1 cellular context compared by ENCODE assay signal in genomic region chr22:19577422-19577966, GRCh38.
TF ChIP-seq lines count a peak whose summit lies in the region.

No MANE protein-coding gene starts in this region.

TF ChIP-seq in GM23338, 12 proteins besides CTCF, POLR2A, EP300 and RAD21 (continued from another document):
- TF ChIP-seq ZNF462 (CRISPR knock-in tag; IDR thresholded peaks at IDR 0.05) (no peak), NANOG (IDR thresholded peaks at IDR 0.05; ENCODE audit: borderline replicate concordance) (no peak), EZH2phosphoT487 (IDR thresholded peaks at IDR 0.05; ENCODE audit: unreplicated experiment) (no peak), JUNB (IDR thresholded peaks at IDR 0.05; ENCODE audit: unreplicated experiment) (no peak), ZNF331 (CRISPR knock-in tag; IDR thresholded peaks at IDR 0.05; ENCODE audit: low read depth) (no peak), CREB1 (CRISPR knock-in tag; IDR thresholded peaks at IDR 0.05; ENCODE audit: low read depth) (no peak), ZNF114 (CRISPR knock-in tag; IDR thresholded peaks at IDR 0.05) (no peak), EZH2 (IDR thresholded peaks at IDR 0.05; ENCODE audit: low read depth, unreplicated experiment) (no peak)
- TF ChIP-seq, protein P1, sequence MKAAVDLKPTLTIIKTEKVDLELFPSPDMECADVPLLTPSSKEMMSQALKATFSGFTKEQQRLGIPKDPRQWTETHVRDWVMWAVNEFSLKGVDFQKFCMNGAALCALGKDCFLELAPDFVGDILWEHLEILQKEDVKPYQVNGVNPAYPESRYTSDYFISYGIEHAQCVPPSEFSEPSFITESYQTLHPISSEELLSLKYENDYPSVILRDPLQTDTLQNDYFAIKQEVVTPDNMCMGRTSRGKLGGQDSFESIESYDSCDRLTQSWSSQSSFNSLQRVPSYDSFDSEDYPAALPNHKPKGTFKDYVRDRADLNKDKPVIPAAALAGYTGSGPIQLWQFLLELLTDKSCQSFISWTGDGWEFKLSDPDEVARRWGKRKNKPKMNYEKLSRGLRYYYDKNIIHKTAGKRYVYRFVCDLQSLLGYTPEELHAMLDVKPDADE (IDR thresholded peaks at IDR 0.05) = no peak
- TF ChIP-seq, protein P2, sequence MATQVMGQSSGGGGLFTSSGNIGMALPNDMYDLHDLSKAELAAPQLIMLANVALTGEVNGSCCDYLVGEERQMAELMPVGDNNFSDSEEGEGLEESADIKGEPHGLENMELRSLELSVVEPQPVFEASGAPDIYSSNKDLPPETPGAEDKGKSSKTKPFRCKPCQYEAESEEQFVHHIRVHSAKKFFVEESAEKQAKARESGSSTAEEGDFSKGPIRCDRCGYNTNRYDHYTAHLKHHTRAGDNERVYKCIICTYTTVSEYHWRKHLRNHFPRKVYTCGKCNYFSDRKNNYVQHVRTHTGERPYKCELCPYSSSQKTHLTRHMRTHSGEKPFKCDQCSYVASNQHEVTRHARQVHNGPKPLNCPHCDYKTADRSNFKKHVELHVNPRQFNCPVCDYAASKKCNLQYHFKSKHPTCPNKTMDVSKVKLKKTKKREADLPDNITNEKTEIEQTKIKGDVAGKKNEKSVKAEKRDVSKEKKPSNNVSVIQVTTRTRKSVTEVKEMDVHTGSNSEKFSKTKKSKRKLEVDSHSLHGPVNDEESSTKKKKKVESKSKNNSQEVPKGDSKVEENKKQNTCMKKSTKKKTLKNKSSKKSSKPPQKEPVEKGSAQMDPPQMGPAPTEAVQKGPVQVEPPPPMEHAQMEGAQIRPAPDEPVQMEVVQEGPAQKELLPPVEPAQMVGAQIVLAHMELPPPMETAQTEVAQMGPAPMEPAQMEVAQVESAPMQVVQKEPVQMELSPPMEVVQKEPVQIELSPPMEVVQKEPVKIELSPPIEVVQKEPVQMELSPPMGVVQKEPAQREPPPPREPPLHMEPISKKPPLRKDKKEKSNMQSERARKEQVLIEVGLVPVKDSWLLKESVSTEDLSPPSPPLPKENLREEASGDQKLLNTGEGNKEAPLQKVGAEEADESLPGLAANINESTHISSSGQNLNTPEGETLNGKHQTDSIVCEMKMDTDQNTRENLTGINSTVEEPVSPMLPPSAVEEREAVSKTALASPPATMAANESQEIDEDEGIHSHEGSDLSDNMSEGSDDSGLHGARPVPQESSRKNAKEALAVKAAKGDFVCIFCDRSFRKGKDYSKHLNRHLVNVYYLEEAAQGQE (IDR thresholded peaks at IDR 0.05; ENCODE audit: unreplicated experiment) = no peak
